Comparison of ENCODE assay signal across 9 cellular contexts in genomic region chr12:28222081-28222700, GRCh38. TPM values are rescaled to one million over a fixed set of nuclear protein-coding genes. Genes with fewer than 3 reads are reported as not detected.
DNase-seq lines count a peak whose midpoint lies in the region; ATAC-seq and TF ChIP-seq lines count a peak whose summit lies in the region.
"Had no signal": no experiment of that assay in that cellular context is flagged by ENCODE, and none has a peak within 500 bp of the region (broad histone marks: within the 10 kb centered on the region; RNA-seq: fewer than 3 reads in every experiment).

No MANE protein-coding gene starts in this region.

- H3K36me3 ChIP-seq in right atrium auricular region, result no peaks in the 10 kb centered on the region
- H3K36me3 ChIP-seq: esophagus squamous epithelium had no signal

- H3K9me3 ChIP-seq in right atrium auricular region, result peaks cover 0 to 10% of the 10 kb centered on the region in 2 donors
- H3K9me3 ChIP-seq: esophagus squamous epithelium had no signal

- peaks cover 11% of the 10 kb centered on the region for H3K36me3 Mint-ChIP-seq in activated T-helper 2 cell treated with anti-CD3 and anti-CD28 coated beads, Interferon-gamma antibody, Interleukin-2, Interleukin-4, amounts not matched to agents 10 μg/mL and 5 μg/mL and 100 μg/mL, durations not matched to agents 14 hours and 24 hours and 36 hours (ENCODE audit: low read depth)

- peak; percentile 54 for DNase-seq in NOMO-1 treated with DMSO at 0.1 percent for 48 hours (lab: John Stamatoyannopoulos, UW; ENCODE audit: unreplicated experiment)
- no peak for DNase-seq in NOMO-1 treated with dmso at 0.1 percent for 144 hours (lab: John Stamatoyannopoulos, UW; ENCODE audit: unreplicated experiment)
- peak; percentile 24 for DNase-seq in activated T-helper 2 cell treated with anti-CD3 and anti-CD28 coated beads, Interferon-gamma antibody, Interleukin-2, Interleukin-4, amounts not matched to agents 10 μg/mL and 5 μg/mL and 100 μg/mL, durations not matched to agents 14 hours and 24 hours and 36 hours (ENCODE audit: low spot score)
- peak; percentile 54 to 70 (median 56) for DNase-seq in stimulated activated CD4-positive, alpha-beta T cell treated with anti-CD3 and anti-CD28 coated beads, Interleukin-12 subunit alpha, Interleukin-12 subunit beta, amount 100 ng/mL, for 48 hours (ENCODE audit: low read depth in 2 of 3, low spot score in 1 of 3)
- peak; percentile 68 to 83 for DNase-seq in stimulated activated naive CD8-positive, alpha-beta T cell treated with anti-CD3 and anti-CD28 coated beads, Interleukin-15, amount 100 ng/mL, for 72 hours
- no peak for DNase-seq in KG1 (lab: John Stamatoyannopoulos, UW)
- no peak for DNase-seq in right atrium auricular region (ENCODE audit: low spot score)
- no peak for DNase-seq in globus pallidus (ENCODE audit: low spot score)
- DNase-seq: esophagus squamous epithelium had no signal

- H3K27me3 ChIP-seq in right atrium auricular region, result no peaks in the 10 kb centered on the region
- H3K27me3 ChIP-seq: esophagus squamous epithelium had no signal

- no peak overlapping the region for H3K27ac ChIP-seq in right atrium auricular region
- H3K27ac ChIP-seq: esophagus squamous epithelium had no signal

- H3K4me3 Mint-ChIP-seq in activated T-helper 2 cell treated with anti-CD3 and anti-CD28 coated beads, Interferon-gamma antibody, Interleukin-2, Interleukin-4, amounts not matched to agents 10 μg/mL and 5 μg/mL and 100 μg/mL, durations not matched to agents 14 hours and 24 hours and 36 hours (ENCODE audit: low read depth), result no peak overlapping the region
- H3K4me3 Mint-ChIP-seq in stimulated activated naive CD8-positive, alpha-beta T cell treated with anti-CD3 and anti-CD28 coated beads, Interleukin-15, amount 100 ng/mL, for 72 hours, result peak overlapping the region; percentile 78 to 82

- peaks cover 26% of the 10 kb centered on the region for H3K9me3 Mint-ChIP-seq in activated T-helper 2 cell treated with anti-CD3 and anti-CD28 coated beads, Interferon-gamma antibody, Interleukin-2, Interleukin-4, amounts not matched to agents 10 μg/mL and 5 μg/mL and 100 μg/mL, durations not matched to agents 14 hours and 24 hours and 36 hours
- no peaks in the 10 kb centered on the region for H3K9me3 Mint-ChIP-seq in stimulated activated naive CD8-positive, alpha-beta T cell treated with anti-CD3 and anti-CD28 coated beads, Interleukin-15, amount 100 ng/mL, for 72 hours

- H3K4me1 Mint-ChIP-seq in activated T-helper 2 cell treated with anti-CD3 and anti-CD28 coated beads, Interferon-gamma antibody, Interleukin-2, Interleukin-4, amounts not matched to agents 10 μg/mL and 5 μg/mL and 100 μg/mL, durations not matched to agents 14 hours and 24 hours and 36 hours (ENCODE audit: low read depth), result peaks cover 36% of the 10 kb centered on the region
- peaks cover 66% of the 10 kb centered on the region for H3K4me1 Mint-ChIP-seq in stimulated activated naive CD8-positive, alpha-beta T cell treated with anti-CD3 and anti-CD28 coated beads, Interleukin-15, amount 100 ng/mL, for 72 hours

- no peak for TF ChIP-seq CTCF in right atrium auricular region (IDR thresholded peaks at IDR 0.05)

- intact Hi-C loops in activated T-helper 2 cell treated with anti-CD3 and anti-CD28 coated beads, Interferon-gamma antibody, Interleukin-2, Interleukin-4, amounts not matched to agents 10 μg/mL and 5 μg/mL and 100 μg/mL, durations not matched to agents 14 hours and 24 hours and 36 hours (cut with micrococcal nuclease), result loop anchor here (1.0 kb wide), 1 partner anchor 400 kb away; no protein-coding TSS in a partner anchor

- H3K27ac Mint-ChIP-seq in activated T-helper 2 cell treated with anti-CD3 and anti-CD28 coated beads, Interferon-gamma antibody, Interleukin-2, Interleukin-4, amounts not matched to agents 10 μg/mL and 5 μg/mL and 100 μg/mL, durations not matched to agents 14 hours and 24 hours and 36 hours, result no peak overlapping the region
- H3K27ac Mint-ChIP-seq in stimulated activated naive CD8-positive, alpha-beta T cell treated with anti-CD3 and anti-CD28 coated beads, Interleukin-15, amount 100 ng/mL, for 72 hours, result peak overlapping the region; percentile 87 to 94

- ATAC-seq in stimulated activated naive CD8-positive, alpha-beta T cell treated with anti-CD3 and anti-CD28 coated beads, Interleukin-15, amount 100 ng/mL, for 72 hours, result peak; percentile 81

- H3K4me3 ChIP-seq in right atrium auricular region, result no peak overlapping the region
- H3K4me3 ChIP-seq: esophagus squamous epithelium had no signal

- peaks cover 25% of the 10 kb centered on the region for H3K27me3 Mint-ChIP-seq in activated T-helper 2 cell treated with anti-CD3 and anti-CD28 coated beads, Interferon-gamma antibody, Interleukin-2, Interleukin-4, amounts not matched to agents 10 μg/mL and 5 μg/mL and 100 μg/mL, durations not matched to agents 14 hours and 24 hours and 36 hours (ENCODE audit: low read depth)
- no peaks in the 10 kb centered on the region for H3K27me3 Mint-ChIP-seq in stimulated activated naive CD8-positive, alpha-beta T cell treated with anti-CD3 and anti-CD28 coated beads, Interleukin-15, amount 100 ng/mL, for 72 hours

- H3K4me1 ChIP-seq in right atrium auricular region, result peaks cover 0 to 12% of the 10 kb centered on the region in 2 donors
- H3K4me1 ChIP-seq: esophagus squamous epithelium had no signal

RNA-seq across cellular contexts. Expression of gene CCDC91, which starts 31.9 kb away (rescaled TPM):
- 13.1 and 13.7 TPM in 2 replicates for total RNA-seq in activated T-helper 2 cell treated with anti-CD3 and anti-CD28 coated beads, Interferon-gamma antibody, Interleukin-2, Interleukin-4, amounts not matched to agents 10 μg/mL and 5 μg/mL and 100 μg/mL, durations not matched to agents 14 hours and 24 hours and 36 hours
- 10 to 100 TPM; 33.6 to 36.1 TPM for total RNA-seq in right atrium auricular region

Comparison
In these comparisons a context has a peak if more than half of its experiments do, and no peak if none do; other contexts are left out.
1. DNase-seq: peak in NOMO-1 treated with DMSO at 0.1 percent for 48 hours (single experiment), activated T-helper 2 cell treated with anti-CD3 and anti-CD28 coated beads, Interferon-gamma antibody, Interleukin-2, Interleukin-4, amounts not matched to agents 10 μg/mL and 5 μg/mL and 100 μg/mL, durations not matched to agents 14 hours and 24 hours and 36 hours (single experiment), stimulated activated CD4-positive, alpha-beta T cell treated with anti-CD3 and anti-CD28 coated beads, Interleukin-12 subunit alpha, Interleukin-12 subunit beta, amount 100 ng/mL, for 48 hours (3 of 3) and stimulated activated naive CD8-positive, alpha-beta T cell treated with anti-CD3 and anti-CD28 coated beads, Interleukin-15, amount 100 ng/mL, for 72 hours (2 of 2); none in NOMO-1 treated with dmso at 0.1 percent for 144 hours (single experiment), KG1 (single experiment), right atrium auricular region (single experiment) and globus pallidus (single experiment).